In the genomic region with DNA sequence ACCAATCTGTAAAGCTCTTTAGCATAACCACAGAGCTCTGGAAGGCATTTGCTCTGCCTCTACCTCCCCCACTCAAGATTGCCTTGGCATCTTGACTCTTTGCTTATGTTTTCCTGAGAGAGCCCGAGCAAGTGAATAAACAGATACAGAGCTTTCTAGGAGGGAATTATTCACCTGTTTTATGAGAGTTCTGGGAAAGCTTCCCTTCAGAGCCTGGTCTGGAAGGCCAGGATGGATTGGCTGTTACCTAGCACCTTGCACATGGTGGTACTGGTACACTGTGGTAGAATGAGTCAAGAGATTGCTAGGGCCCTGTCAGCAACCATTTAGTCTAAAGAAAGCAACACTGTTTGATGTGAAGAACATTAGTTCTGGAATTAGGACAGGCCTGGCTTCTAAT, we compare ENCODE assay signal across 14 cellular contexts.
A peak's percentile ranks its signal among the peaks of the same experiment; 100 is the strongest.
DNase-seq lines count a peak whose midpoint lies in the region; ATAC-seq and TF ChIP-seq lines count a peak whose summit lies in the region.
"Had no signal": no experiment of that assay in that cellular context is flagged by ENCODE, and none has a peak within 500 bp of the region (broad histone marks: within the 10 kb centered on the region; RNA-seq: fewer than 3 reads in every experiment).

No MANE protein-coding gene starts in this region.

- H3K4me2 ChIP-seq in MM.1S (ENCODE audit: low read depth, low read length) (peak overlapping the region; percentile 38; the same call in 1 of the 2 replicates), OCI-LY1 (ENCODE audit: low read length) (no peak overlapping the region)

- H3K4me3 ChIP-seq in MM.1S (ENCODE audit: low read length), result no peak overlapping the region
- H3K4me3 ChIP-seq in OCI-LY1 (ENCODE audit: low read depth, low read length, poor library complexity, severe bottlenecking), result no peak overlapping the region
- H3K4me3 ChIP-seq: HAP-1 had no signal

- H3K9me3 ChIP-seq in MM.1S (replicated peaks; ENCODE audit: insufficient read depth, low read length) (no peaks in the 10 kb centered on the region), OCI-LY1 (ENCODE audit: low read length) (no peaks in the 10 kb centered on the region)
- H3K9me3 ChIP-seq: Caco-2, HAP-1 had no signal

- H3K36me3 ChIP-seq in MM.1S (replicated peaks; ENCODE audit: insufficient read depth, low read length) (peaks cover 6% of the 10 kb centered on the region; the same call in 1 of the 2 replicates), OCI-LY1 (ENCODE audit: insufficient read depth, low read length) (peaks cover 37% of the 10 kb centered on the region)

- H3K4me3 Mint-ChIP-seq in effector memory CD8-positive, alpha-beta T cell, result no peak overlapping the region
- H3K4me3 Mint-ChIP-seq in nephron progenitor cell, result no peak overlapping the region
- H3K4me3 Mint-ChIP-seq: HFFc6 had no signal

- H3K27ac Mint-ChIP-seq in effector memory CD8-positive, alpha-beta T cell, result peak overlapping the region; percentile 82 to 87
- no peak overlapping the region for H3K27ac Mint-ChIP-seq in nephron progenitor cell
- H3K27ac Mint-ChIP-seq: HFFc6 had no signal

- no peak for ATAC-seq in effector memory CD8-positive, alpha-beta T cell (replicated peaks)
- no peak for ATAC-seq in GM21515 (IDR thresholded peaks at IDR 0.05; ENCODE audit: unreplicated experiment)
- no peak for ATAC-seq in GM19328 (IDR thresholded peaks at IDR 0.05; ENCODE audit: unreplicated experiment)

- H3K9me3 Mint-ChIP-seq in effector memory CD8-positive, alpha-beta T cell, result no peaks in the 10 kb centered on the region
- peaks cover 12% of the 10 kb centered on the region for H3K9me3 Mint-ChIP-seq in nephron progenitor cell

- no peaks in the 10 kb centered on the region for H3K27me3 ChIP-seq in MM.1S (replicated peaks; ENCODE audit: insufficient read depth, low read length)
- no peaks in the 10 kb centered on the region for H3K27me3 ChIP-seq in OCI-LY1 (ENCODE audit: insufficient read depth, low read length)

- H3K9me2 ChIP-seq in MM.1S (replicated peaks; ENCODE audit: insufficient read depth, low read length) (no peaks in the 10 kb centered on the region), OCI-LY1 (ENCODE audit: low read depth, low read length) (no peaks in the 10 kb centered on the region)

- H3K79me2 ChIP-seq in MM.1S (ENCODE audit: low read length) (no peaks in the 10 kb centered on the region), OCI-LY1 (ENCODE audit: insufficient read depth, low read length) (no peaks in the 10 kb centered on the region)

- TF ChIP-seq CTCF in MM.1S (IDR thresholded peaks at IDR 0.05; ENCODE audit: low read length), result no peak
- TF ChIP-seq CTCF in OCI-LY1 (IDR thresholded peaks at IDR 0.05; ENCODE audit: low read length), result no peak
- no peak for TF ChIP-seq CTCF in nephron progenitor cell (IDR thresholded peaks at IDR 0.05)

- H3K36me3 Mint-ChIP-seq in effector memory CD8-positive, alpha-beta T cell (ENCODE audit: insufficient read depth), result peaks cover 58% of the 10 kb centered on the region
- peaks cover 82% of the 10 kb centered on the region for H3K36me3 Mint-ChIP-seq in nephron progenitor cell (ENCODE audit: low read depth)

- H2AFZ ChIP-seq in MM.1S (ENCODE audit: low read length) (no peak overlapping the region), OCI-LY1 (ENCODE audit: low read length) (no peak overlapping the region)

- H3F3A ChIP-seq in MM.1S (ENCODE audit: insufficient read depth, low read length) (peaks cover 8% of the 10 kb centered on the region; the same call in 1 of the 2 replicates), OCI-LY1 (ENCODE audit: insufficient read depth, low read length) (peaks cover 11% of the 10 kb centered on the region)

- peaks cover 10 to 21% of the 10 kb centered on the region in 2 donors for H3K4me1 Mint-ChIP-seq in effector memory CD8-positive, alpha-beta T cell (ENCODE audit: low read depth in 2 of 2)
- peaks cover 10% of the 10 kb centered on the region for H3K4me1 Mint-ChIP-seq in nephron progenitor cell

- H3K27ac ChIP-seq in MM.1S (ENCODE audit: low read length) (peak overlapping the region; percentile 31; the same call in 1 of the 2 replicates), OCI-LY1 (ENCODE audit: low read depth, low read length, poor library complexity, severe bottlenecking) (peak overlapping the region; percentile 19)

- no peak overlapping the region for H3K9ac ChIP-seq in MM.1S (ENCODE audit: low read length)
- H3K9ac ChIP-seq in OCI-LY1 (ENCODE audit: low read length), result no peak overlapping the region

- peaks cover 24% of the 10 kb centered on the region for H3K4me1 ChIP-seq in MM.1S (ENCODE audit: low read length)
- H3K4me1 ChIP-seq in OCI-LY1 (ENCODE audit: insufficient read depth, low read length, severe bottlenecking), result peaks cover 47% of the 10 kb centered on the region
- H3K4me1 ChIP-seq: Caco-2, HAP-1 had no signal

- H3K27me3 Mint-ChIP-seq in effector memory CD8-positive, alpha-beta T cell, result no peaks in the 10 kb centered on the region
- H3K27me3 Mint-ChIP-seq in nephron progenitor cell (ENCODE audit: low read depth, poor library complexity), result no peaks in the 10 kb centered on the region
- H3K27me3 Mint-ChIP-seq: CD4-positive, alpha-beta memory T cell had no signal

- DNase-seq in MM.1S (no peak), nephron progenitor cell (no peak)
- no peak for DNase-seq in effector memory CD8-positive, alpha-beta T cell
- DNase-seq: C1 segment of cervical spinal cord; Caco-2; CD4-positive, alpha-beta memory T cell; DMS153; DND-41; GOT3; HFFc6 had no signal

- H4K20me1 ChIP-seq in MM.1S (ENCODE audit: insufficient read depth, low read length) (no peaks in the 10 kb centered on the region), OCI-LY1 (ENCODE audit: insufficient read depth, low read length) (no peaks in the 10 kb centered on the region)
